ENCODE assay signal across 8 cellular contexts in genomic region chr2:241218131-241219029, GRCh38. TPM values are rescaled to one million over a fixed set of nuclear protein-coding genes. Genes with fewer than 3 reads are reported as not detected.
DNase-seq lines count a peak whose midpoint lies in the region; ATAC-seq and TF ChIP-seq lines count a peak whose summit lies in the region.

No MANE protein-coding gene starts in this region.

- peaks cover 0 to 10% (median 0%) of the 10 kb centered on the region in 3 donors for H3K27me3 Mint-ChIP-seq in naive B cell

- DNase-seq in SIG-M5 treated with dmso at 0.1 percent for 504 hours (lab: John Stamatoyannopoulos, UW; ENCODE audit: unreplicated experiment), result peak; percentile 36
- no peak for DNase-seq in SIG-M5 (lab: John Stamatoyannopoulos, UW)
- DNase-seq in NCI-H2196 treated with DMSO at 0.1 percent for 48 hours (lab: John Stamatoyannopoulos, UW; ENCODE audit: unreplicated experiment), result peak; percentile 17
- DNase-seq in activated CD8-positive, alpha-beta memory T cell treated with anti-CD3 and anti-CD28 coated beads for 24 hours, result peak; percentile 69
- peak; percentile 46 for DNase-seq in naive B cell
- DNase-seq in uterus, result peak; percentile 55 to 59

- peaks cover 7 to 15% (median 11%) of the 10 kb centered on the region in 3 donors for H3K4me1 Mint-ChIP-seq in naive B cell

- H3K9me3 Mint-ChIP-seq in naive B cell, result no peaks in the 10 kb centered on the region

- H3K36me3 Mint-ChIP-seq in naive B cell, result no peaks in the 10 kb centered on the region

- no peaks in the 10 kb centered on the region for H3K9me3 ChIP-seq in uterus

- H3K27ac ChIP-seq in uterus, result peak overlapping the region; percentile 62 to 84

- peak overlapping the region; percentile 83 to 96 (median 91) for H3K4me3 Mint-ChIP-seq in naive B cell

- peak overlapping the region; percentile 45 to 97 (median 84) for H3K27ac Mint-ChIP-seq in naive B cell

- no peaks in the 10 kb centered on the region for H3K27me3 ChIP-seq in uterus

- ATAC-seq in esophagus mucosa (peak; percentile 30), naive B cell (ENCODE audit: low read depth in 2 of 2) (peak; percentile 34 to 61), GM18858 (IDR thresholded peaks at IDR 0.05; ENCODE audit: unreplicated experiment) (no peak)

- H3K4me1 ChIP-seq in uterus, result peaks cover 0 to 4% of the 10 kb centered on the region in 2 donors

- intact Hi-C loops in uterus (cut with DNase I; ENCODE audit: low total_unique reads), result no loop called here

- H3K36me3 ChIP-seq in uterus, result no peaks in the 10 kb centered on the region

- TF ChIP-seq CTCF in uterus (IDR thresholded peaks at IDR 0.05), result peak in 3 of 4 experiments; percentile 5 to 25 (median 22)

- H3K4me3 ChIP-seq in uterus, result peak overlapping the region; percentile 45 to 74

- no peak for TF ChIP-seq POLR2A in uterus (IDR thresholded peaks at IDR 0.05)

RNA-seq across cellular contexts. Expression of gene ANO7, which starts 29.9 kb away (rescaled TPM):
- total RNA-seq in esophagus mucosa (0.12 TPM), uterus (1 to 10 TPM in 1 of 4 donors, under 1 TPM in 2, not detected in 1; under 0.01 to 3.8 (median 0.21) TPM)
- polyA plus RNA-seq in naive B cell (ENCODE audit: low read depth in 6 of 6), result not detected
